Comparison of ENCODE assay signal across 8 cellular contexts in genomic region chr14:49896272-49896671, GRCh38. TPM values are rescaled to one million over a fixed set of nuclear protein-coding genes. Genes with fewer than 3 reads are reported as not detected.
DNase-seq lines count a peak whose midpoint lies in the region; ATAC-seq, FAIRE-seq and TF ChIP-seq lines count a peak whose summit lies in the region.
"Not testable (repeated sequence)": the region's sequence is repeated elsewhere in the genome, so short reads cannot be mapped to it uniquely, and the experiment has no call there.

No MANE protein-coding gene starts in this region.

- TF ChIP-seq EP300 in A549 (IDR thresholded peaks at IDR 0.05) = not testable (repeated sequence)

- not testable (repeated sequence) for H2AFZ ChIP-seq in OCI-LY1 (ENCODE audit: low read length); smooth muscle cell (ENCODE audit: low read depth)

- POLR2A ChIA-PET in A549 (lab: Yijun Ruan, JAX) = not testable (repeated sequence)
- POLR2A ChIA-PET in naive thymus-derived CD4-positive, alpha-beta T cell (lab: Charles Lee) = interaction anchor here (0.6 to 1.8 kb wide), 12 partner anchors 14 to 336 kb away, joined by 3 to 20 read pairs (median 4); no protein-coding TSS in a partner anchor

- not testable (repeated sequence) for H3K9me3 Mint-ChIP-seq in activated T-cell treated with anti-CD3 and anti-CD28 coated beads, Interleukin-2, amount 50 U/mL, for 24 hours; chondrocyte (ENCODE audit: low read depth); naive thymus-derived CD4-positive, alpha-beta T cell

- H3F3A ChIP-seq in OCI-LY1 (ENCODE audit: insufficient read depth, low read length) = not testable (repeated sequence)
- peaks cover 23% of the 10 kb centered on the region for H3F3A ChIP-seq in smooth muscle cell (ENCODE audit: low read depth)

- H3K4me3 Mint-ChIP-seq in activated T-cell treated with anti-CD3 and anti-CD28 coated beads, Interleukin-2, amount 50 U/mL, for 24 hours = peak overlapping the region; percentile 94
- peak overlapping the region; percentile 92 for H3K4me3 Mint-ChIP-seq in chondrocyte (ENCODE audit: unreplicated experiment)
- peak overlapping the region; percentile 87 to 100 (median 98) for H3K4me3 Mint-ChIP-seq in naive thymus-derived CD4-positive, alpha-beta T cell

- H3K27me3 Mint-ChIP-seq in activated T-cell treated with anti-CD3 and anti-CD28 coated beads, Interleukin-2, amount 50 U/mL, for 24 hours; chondrocyte (ENCODE audit: low read depth); naive thymus-derived CD4-positive, alpha-beta T cell: not testable (repeated sequence)

- H4K20me1 ChIP-seq in OCI-LY1 (ENCODE audit: insufficient read depth, low read length) = not testable (repeated sequence)
- peaks cover 53% of the 10 kb centered on the region for H4K20me1 ChIP-seq in smooth muscle cell (ENCODE audit: low read depth)

- CTCF ChIA-PET in A549 (lab: Yijun Ruan, JAX) = interaction anchor here (0.8 to 1.9 kb wide), 3 partner anchors 31 to 209 kb away, joined by 3 to 7 read pairs (median 6); no protein-coding TSS in a partner anchor
- CTCF ChIA-PET in naive thymus-derived CD4-positive, alpha-beta T cell (lab: Charles Lee) = interaction anchor here (0.8 to 0.9 kb wide), 2 partner anchors 15 to 105 kb away, joined by 3 to 4 read pairs; no protein-coding TSS in a partner anchor

- TF ChIP-seq POLR2A in A549 (IDR thresholded peaks at IDR 0.05; ENCODE audit: low read length); GM12892 (IDR thresholded peaks at IDR 0.05; ENCODE audit: low read depth, low read length); heart left ventricle (IDR thresholded peaks at IDR 0.05): not testable (repeated sequence)

- H3K79me2 ChIP-seq in OCI-LY1 (ENCODE audit: insufficient read depth, low read length) (peaks cover 55% of the 10 kb centered on the region), smooth muscle cell (ENCODE audit: low read depth) (peaks cover 60% of the 10 kb centered on the region)

- FAIRE-seq in A549 (lab: Jason Lieb, UNC) (peak; percentile 56), GM12892 (lab: Jason Lieb, UNC) (peak; percentile 5)

- H3K27me3 ChIP-seq in OCI-LY1 (ENCODE audit: insufficient read depth, low read length); heart left ventricle; naive thymus-derived CD4-positive, alpha-beta T cell (ENCODE audit: control insufficient read depth in 2 of 2, insufficient read depth in 2 of 2, low read length in 2 of 2); smooth muscle cell (ENCODE audit: low read depth): not testable (repeated sequence)

- not testable (repeated sequence) for TF ChIP-seq CTCF in A549 (IDR thresholded peaks at IDR 0.05); OCI-LY1 (IDR thresholded peaks at IDR 0.05; ENCODE audit: low read length); chondrocyte (IDR thresholded peaks at IDR 0.05); heart left ventricle (IDR thresholded peaks at IDR 0.05); smooth muscle cell (IDR thresholded peaks at IDR 0.05; ENCODE audit: borderline replicate concordance, insufficient read depth, poor library complexity, severe bottlenecking)

- DNase-seq in A549 (ENCODE audit: low read depth in 1 of 2, low spot score in 1 of 2); GM12892 (ENCODE audit: insufficient read length); activated T-cell treated with anti-CD3 and anti-CD28 coated beads, Interleukin-2, amount 50 U/mL, for 24 hours; chondrocyte (ENCODE audit: low spot score); heart left ventricle; naive thymus-derived CD4-positive, alpha-beta T cell; smooth muscle cell (lab: John Stamatoyannopoulos, UW; ENCODE audit: unreplicated experiment): not testable (repeated sequence)

- H3K4me2 ChIP-seq in A549 (peak overlapping the region; percentile 78), OCI-LY1 (ENCODE audit: low read length) (peak overlapping the region; percentile 93), smooth muscle cell (peak overlapping the region; percentile 98)

- not testable (repeated sequence) for H3K9me3 ChIP-seq in A549; OCI-LY1 (ENCODE audit: low read length); heart left ventricle; naive thymus-derived CD4-positive, alpha-beta T cell (ENCODE audit: control insufficient read depth in 2 of 3, low read length in 3 of 3); smooth muscle cell (replicated peaks; ENCODE audit: low read depth)

- peaks cover 76% of the 10 kb centered on the region for H3K36me3 Mint-ChIP-seq in activated T-cell treated with anti-CD3 and anti-CD28 coated beads, Interleukin-2, amount 50 U/mL, for 24 hours (ENCODE audit: low read depth)
- peaks cover 23% of the 10 kb centered on the region for H3K36me3 Mint-ChIP-seq in chondrocyte (ENCODE audit: low read depth)
- peaks cover 15 to 46% (median 34%) of the 10 kb centered on the region in 5 donors for H3K36me3 Mint-ChIP-seq in naive thymus-derived CD4-positive, alpha-beta T cell

- H3K4me3 ChIP-seq in A549 (peak overlapping the region; percentile 67), OCI-LY1 (ENCODE audit: low read depth, low read length, poor library complexity, severe bottlenecking) (peak overlapping the region; percentile 92), heart left ventricle (peak overlapping the region in 9 of 12 donors; percentile 77 to 99 (median 97)), smooth muscle cell (peak overlapping the region; percentile 96)
- peak overlapping the region; percentile 68 for H3K4me3 ChIP-seq in naive thymus-derived CD4-positive, alpha-beta T cell (ENCODE audit: low read length)

- intact Hi-C loops in heart left ventricle (cut with DNase I) = loop anchor here in 4 of 10 donors (5.0 to 10.0 kb wide), 4 partner anchors 51 to 639 kb away; partner anchors contain the start of gene MAP4K5 (in 1 of the 4)
- intact Hi-C loops in naive thymus-derived CD4-positive, alpha-beta T cell (cut with micrococcal nuclease) = loop anchor here in 1 of 2 donors (2.0 kb wide), 1 partner anchor 45 kb away; no protein-coding TSS in a partner anchor

- H3K4me1 Mint-ChIP-seq in activated T-cell treated with anti-CD3 and anti-CD28 coated beads, Interleukin-2, amount 50 U/mL, for 24 hours (ENCODE audit: low read depth) = peaks cover 37% of the 10 kb centered on the region
- H3K4me1 Mint-ChIP-seq in chondrocyte (ENCODE audit: low read depth) = peaks cover 61% of the 10 kb centered on the region
- H3K4me1 Mint-ChIP-seq in naive thymus-derived CD4-positive, alpha-beta T cell = peaks cover 37 to 64% (median 53%) of the 10 kb centered on the region in 7 donors

- not testable (repeated sequence) for TF ChIP-seq RAD21 in A549 (conservative IDR thresholded peaks at IDR 0.05 in 1 of 2, IDR thresholded peaks at IDR 0.05 in 1 of 2)

- H3K9ac ChIP-seq in OCI-LY1 (ENCODE audit: low read length) = peak overlapping the region; percentile 99; the same call in 1 of the 2 replicates
- peak overlapping the region; percentile 98 for H3K9ac ChIP-seq in smooth muscle cell (ENCODE audit: low read depth)

- H3K4me1 ChIP-seq in A549 = peaks cover 39% of the 10 kb centered on the region
- peaks cover 60% of the 10 kb centered on the region for H3K4me1 ChIP-seq in OCI-LY1 (ENCODE audit: insufficient read depth, low read length, severe bottlenecking)
- H3K4me1 ChIP-seq in heart left ventricle = peaks cover 14 to 68% (median 50%) of the 10 kb centered on the region in 12 donors
- H3K4me1 ChIP-seq in naive thymus-derived CD4-positive, alpha-beta T cell (ENCODE audit: control insufficient read depth in 2 of 2, insufficient read depth in 2 of 2, low read length in 2 of 2) = peaks cover 14 to 23% of the 10 kb centered on the region in 2 donors
- peaks cover 28% of the 10 kb centered on the region for H3K4me1 ChIP-seq in smooth muscle cell (ENCODE audit: low read depth)

- H3K9me2 ChIP-seq in OCI-LY1 (ENCODE audit: low read depth, low read length) = not testable (repeated sequence)

- not testable (repeated sequence) for ATAC-seq in A549; heart left ventricle; naive thymus-derived CD4-positive, alpha-beta T cell

- H3K27ac ChIP-seq in A549 = peak overlapping the region; percentile 64 to 96; a peak in 4 of 6 replicates
- H3K27ac ChIP-seq in OCI-LY1 (ENCODE audit: low read depth, low read length, poor library complexity, severe bottlenecking) = peak overlapping the region; percentile 50
- H3K27ac ChIP-seq in heart left ventricle = peak overlapping the region in 6 of 12 donors; percentile 2 to 100 (median 99)
- peak overlapping the region; percentile 97 for H3K27ac ChIP-seq in naive thymus-derived CD4-positive, alpha-beta T cell (ENCODE audit: low read depth, low read length)
- peak overlapping the region; percentile 98 for H3K27ac ChIP-seq in smooth muscle cell (ENCODE audit: low read depth)

- H3K27ac Mint-ChIP-seq in activated T-cell treated with anti-CD3 and anti-CD28 coated beads, Interleukin-2, amount 50 U/mL, for 24 hours = peak overlapping the region; percentile 99
- peak overlapping the region; percentile 18 for H3K27ac Mint-ChIP-seq in chondrocyte (ENCODE audit: unreplicated experiment)
- peak overlapping the region; percentile 4 to 99 (median 89) for H3K27ac Mint-ChIP-seq in naive thymus-derived CD4-positive, alpha-beta T cell

- H3K36me3 ChIP-seq in OCI-LY1 (ENCODE audit: insufficient read depth, low read length) (peaks cover 53% of the 10 kb centered on the region), heart left ventricle (peaks cover 0 to 31% (median 21%) of the 10 kb centered on the region in 9 donors)
- H3K36me3 ChIP-seq in naive thymus-derived CD4-positive, alpha-beta T cell (ENCODE audit: control insufficient read depth in 2 of 3, insufficient read depth in 3 of 3, low read length in 3 of 3) = peaks cover 7 to 15% (median 10%) of the 10 kb centered on the region in 3 experiments
- H3K36me3 ChIP-seq in smooth muscle cell (ENCODE audit: low read depth) = not testable (repeated sequence)

RNA-seq across cellular contexts. Expression of gene ARF6, which starts 3.4 kb away (rescaled TPM):
- polyA plus RNA-seq in A549 (2011; rRNA removed) (29.8 and 33.3 TPM in 2 replicates), A549 (2017; fragmentation: RNase III; extraction: RNeasy Plus Mini Kit Qiagen cat#74134 plus additional on column Dnase treatment) (47.7 to 54.8 TPM (median 51.0 TPM) in 3 replicates), heart left ventricle (10 to 100 TPM; 12.0 to 29.2 TPM), smooth muscle cell (59.8 and 73.6 TPM in 2 replicates)
- polyA plus RNA-seq in A549 (2012; cell fraction: cytosol; rRNA removed) = 39.6 and 44.8 TPM in 2 replicates
- 25.8 and 26.2 TPM in 2 replicates for polyA plus RNA-seq in A549 (2012; cell fraction: nucleus; rRNA removed)
- 23.4 and 24.2 TPM in 2 replicates for polyA minus RNA-seq in A549 (2011; rRNA and poly(A)+ RNA removed)
- polyA plus RNA-seq in GM12892 (2012; ENCODE audit: missing spikeins) = 56.2 TPM
- total RNA-seq in chondrocyte (53.2 to 55.3 TPM (median 54.4 TPM) in 3 replicates), heart left ventricle (10 to 100 TPM; 20.8 to 49.3 (median 27.4) TPM), smooth muscle cell (64.8 and 68.7 TPM in 2 replicates)
- total RNA-seq in naive thymus-derived CD4-positive, alpha-beta T cell = 100 to 1,000 TPM in 1 of 5 experiments, 10 to 100 TPM in 4; 61.9 to 173 (median 77.6) TPM
- 100 to 1,000 TPM in 1 of 2 donors, 10 to 100 TPM in 1; 90.6 to 105 TPM for polyA plus RNA-seq in naive thymus-derived CD4-positive, alpha-beta T cell

RNA-seq across cellular contexts. Expression of gene NEMF, which starts 43.7 kb away (rescaled TPM):
- polyA plus RNA-seq in A549 (2011; rRNA removed) (58.8 and 59.6 TPM in 2 replicates), A549 (2017; fragmentation: RNase III; extraction: RNeasy Plus Mini Kit Qiagen cat#74134 plus additional on column Dnase treatment) (57.0 to 60.3 TPM (median 58.3 TPM) in 3 replicates), heart left ventricle (10 to 100 TPM; 30.5 to 33.3 TPM), smooth muscle cell (41.2 and 63.8 TPM in 2 replicates)
- polyA plus RNA-seq in A549 (2012; cell fraction: cytosol; rRNA removed) = 8.0 and 12.1 TPM in 2 replicates
- 10.0 and 13.7 TPM in 2 replicates for polyA plus RNA-seq in A549 (2012; cell fraction: nucleus; rRNA removed)
- 64.6 and 73.3 TPM in 2 replicates for polyA minus RNA-seq in A549 (2011; rRNA and poly(A)+ RNA removed)
- 40.8 TPM for polyA plus RNA-seq in GM12892 (2012; ENCODE audit: missing spikeins)
- total RNA-seq in chondrocyte (49.8 to 72.9 TPM (median 57.4 TPM) in 3 replicates), heart left ventricle (10 to 100 TPM; 26.7 to 69.7 (median 52.8) TPM), smooth muscle cell (41.2 and 80.8 TPM in 2 replicates)
- total RNA-seq in naive thymus-derived CD4-positive, alpha-beta T cell = 100 to 1,000 TPM in 4 of 5 experiments, 10 to 100 TPM in 1; 88.6 to 127 (median 105) TPM
- polyA plus RNA-seq in naive thymus-derived CD4-positive, alpha-beta T cell = 10 to 100 TPM; 36.8 to 42.8 TPM

Comparison
In these comparisons a context has a peak if more than half of its experiments do, and no peak if none do; other contexts are left out.
1. H3K27ac Mint-ChIP-seq: peak in every context shown above with its lines; median percentile 99 in activated T-cell treated with anti-CD3 and anti-CD28 coated beads, Interleukin-2, amount 50 U/mL, for 24 hours; 89 in naive thymus-derived CD4-positive, alpha-beta T cell; 18 in chondrocyte.